31 cellular contexts compared by ENCODE assay signal in the genomic region with DNA sequence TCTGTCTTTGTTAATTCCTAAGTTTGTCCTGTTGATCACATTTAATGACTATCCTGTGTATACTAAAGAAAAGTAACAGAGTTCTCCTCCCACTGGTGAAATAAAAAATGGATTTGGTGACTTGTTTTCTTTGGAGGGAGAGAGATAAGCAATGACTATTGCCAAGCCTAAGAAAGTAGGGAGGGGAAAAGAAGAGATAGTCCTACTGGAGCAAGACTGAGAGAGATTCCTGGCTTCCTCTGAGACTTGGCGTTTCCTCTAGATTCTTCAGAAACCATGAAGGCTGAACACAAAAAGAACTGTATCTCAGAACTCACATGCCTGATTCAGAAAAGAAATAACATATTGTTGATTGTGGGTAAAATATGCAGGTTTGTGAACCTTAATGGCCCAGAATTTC.
A peak's percentile ranks its signal among the peaks of the same experiment; 100 is the strongest.
DNase-seq lines count a peak whose midpoint lies in the region; ATAC-seq and TF ChIP-seq lines count a peak whose summit lies in the region.
"Had no signal": no experiment of that assay in that cellular context is flagged by ENCODE, and none has a peak within 500 bp of the region (broad histone marks: within the 10 kb centered on the region; RNA-seq: fewer than 3 reads in every experiment).

No MANE protein-coding gene starts in this region.

- H3K27me3 ChIP-seq in adipocyte (replicated peaks; ENCODE audit: control insufficient read depth, insufficient read depth, low read length), result no peaks in the 10 kb centered on the region
- no peaks in the 10 kb centered on the region for H3K27me3 ChIP-seq in fibroblast of lung (ENCODE audit: control insufficient read depth, insufficient read depth, low read length)
- H3K27me3 ChIP-seq in right atrium auricular region, result no peaks in the 10 kb centered on the region
- H3K27me3 ChIP-seq in thoracic aorta (replicated peaks; ENCODE audit: insufficient read depth), result no peaks in the 10 kb centered on the region
- H3K27me3 ChIP-seq in SK-N-SH (ENCODE audit: insufficient read depth), result no peaks in the 10 kb centered on the region
- H3K27me3 ChIP-seq: breast epithelium, foreskin keratinocyte, hepatocyte, neural progenitor cell, right lobe of liver, stomach, upper lobe of left lung had no signal

- H3K4me1 ChIP-seq in adipocyte (ENCODE audit: control insufficient read depth, insufficient read depth, low read length) (peaks cover 22% of the 10 kb centered on the region), fibroblast of lung (ENCODE audit: control insufficient read depth, extremely low read depth, insufficient read depth, low read length) (no peaks in the 10 kb centered on the region), right atrium auricular region (no peaks in the 10 kb centered on the region), thoracic aorta (ENCODE audit: control insufficient read depth in 1 of 2, low read depth in 2 of 2) (peaks cover 12 to 25% of the 10 kb centered on the region in 2 donors), SK-N-SH (ENCODE audit: control insufficient read depth in 1 of 2, insufficient read depth in 2 of 2, low read depth in 1 of 2, low read length in 1 of 2) (no peaks in the 10 kb centered on the region)
- H3K4me1 ChIP-seq: A549, breast epithelium, foreskin keratinocyte, right lobe of liver, stomach, upper lobe of left lung had no signal

- H3K36me3 ChIP-seq in adipocyte (ENCODE audit: control insufficient read depth, insufficient read depth, low read length, severe bottlenecking) (no peaks in the 10 kb centered on the region), fibroblast of lung (ENCODE audit: control insufficient read depth, insufficient read depth, low read length) (no peaks in the 10 kb centered on the region), right atrium auricular region (no peaks in the 10 kb centered on the region), thoracic aorta (no peaks in the 10 kb centered on the region), SK-N-SH (replicated peaks in 1 of 2; ENCODE audit: control insufficient read depth in 1 of 2, insufficient read depth in 2 of 2, low read length in 1 of 2) (no peaks in the 10 kb centered on the region)
- H3K36me3 ChIP-seq: breast epithelium, neural progenitor cell, right lobe of liver, stomach, upper lobe of left lung had no signal

- H3K9me3 Mint-ChIP-seq in T-cell, result peaks cover 0 to 4% (median 0%) of the 10 kb centered on the region in 3 donors
- H3K9me3 Mint-ChIP-seq: activated CD4-positive, alpha-beta memory T cell treated with anti-CD3 and anti-CD28 coated beads for 36 hours; activated naive CD4-positive, alpha-beta T cell treated with anti-CD3 and anti-CD28 coated beads for 36 hours; neural progenitor cell had no signal

- H4K20me1 ChIP-seq in fibroblast of lung (ENCODE audit: control insufficient read depth, extremely low read depth, insufficient read depth, low read length), result no peaks in the 10 kb centered on the region
- no peaks in the 10 kb centered on the region for H4K20me1 ChIP-seq in SK-N-SH (ENCODE audit: insufficient read depth)

- no peak overlapping the region for H3K4me3 Mint-ChIP-seq in T-cell
- H3K4me3 Mint-ChIP-seq: activated CD4-positive, alpha-beta memory T cell treated with anti-CD3 and anti-CD28 coated beads for 36 hours; activated naive CD4-positive, alpha-beta T cell treated with anti-CD3 and anti-CD28 coated beads for 36 hours; neural progenitor cell had no signal

- H3K4me3 ChIP-seq in adipocyte (ENCODE audit: low read length) (peak overlapping the region; percentile 0), fibroblast of lung (replicated peaks in 1 of 4; ENCODE audit: control extremely low read depth in 1 of 4, insufficient read depth in 1 of 4, low read depth in 3 of 4, low read length in 4 of 4) (no peak overlapping the region), right atrium auricular region (no peak overlapping the region), thoracic aorta (no peak overlapping the region), SK-N-SH (ENCODE audit: low read depth in 2 of 2, low read length in 1 of 2) (no peak overlapping the region)
- H3K4me3 ChIP-seq: A549, breast epithelium, hepatocyte, neural progenitor cell, PC-9, right lobe of liver, stomach, upper lobe of left lung had no signal

- POLR2A ChIA-PET in SK-N-SH (lab: Yijun Ruan, JAX) (no interaction called here), T-cell (lab: Charles Lee) (no interaction called here)

- ATAC-seq in thoracic aorta (ENCODE audit: insufficient number of reproducible peaks, low FRiP score, low read depth) (no peak), T-cell (replicated peaks in 1 of 4) (no peak), GM21825 (IDR thresholded peaks at IDR 0.05; ENCODE audit: unreplicated experiment) (no peak)
- ATAC-seq: A549, foreskin keratinocyte, left colon, right lobe of liver had no signal

- peaks cover 0 to 15% (median 0%) of the 10 kb centered on the region in 3 donors for H3K4me1 Mint-ChIP-seq in T-cell

- H3F3A ChIP-seq in SK-N-SH (replicated peaks; ENCODE audit: insufficient read depth), result no peaks in the 10 kb centered on the region

- CTCF ChIA-PET in SK-N-SH (lab: Yijun Ruan, JAX) (no interaction called here), T-cell (lab: Charles Lee) (no interaction called here)

- H3K27ac ChIP-seq in fibroblast of lung (ENCODE audit: insufficient read depth, low read length) (no peak overlapping the region), right atrium auricular region (peak overlapping the region; percentile 31 to 62), thoracic aorta (peak overlapping the region; percentile 26 to 45), SK-N-SH (ENCODE audit: low read depth in 2 of 2, low read length in 1 of 2) (no peak overlapping the region)
- H3K27ac ChIP-seq: A549, breast epithelium, foreskin keratinocyte, hepatocyte, neural progenitor cell, PC-9, right lobe of liver, upper lobe of left lung had no signal

- TF ChIP-seq RAD21 in SK-N-SH (IDR thresholded peaks at IDR 0.05; ENCODE audit: low read length), result no peak

- DNase-seq in adipocyte (ENCODE audit: low read depth) (no peak), fibroblast of lung (ENCODE audit: low read depth in 2 of 2) (peak; percentile 44 to 75), right atrium auricular region (ENCODE audit: low spot score) (no peak), thoracic aorta (ENCODE audit: low spot score) (no peak), SK-N-SH (no peak), T-cell (no peak)
- DNase-seq in stimulated activated CD8-positive, alpha-beta memory T cell treated with anti-CD3 and anti-CD28 coated beads, Interleukin-4, amount 100 ng/mL, for 48 hours, result no peak
- DNase-seq: activated CD4-positive, alpha-beta memory T cell treated with anti-CD3 and anti-CD28 coated beads for 36 hours; activated CD4-positive, alpha-beta T cell treated with anti-CD3 and anti-CD28 coated beads for 1 hour; activated naive CD4-positive, alpha-beta T cell treated with anti-CD3 and anti-CD28 coated beads for 36 hours; amniotic stem cell; DMS79 treated with DMSO at 0.1 percent for 48 hours; effector CD4-positive, alpha-beta T cell; foreskin keratinocyte; GDM1; H7; left colon; mesenchymal stem cell; NCI-H1417; NCI-H2029 treated with DMSO at 0.1 percent for 48 hours; NCI-H526; PC-9; posterior cingulate gyrus; right lobe of liver; stomach; upper lobe of left lung had no signal

- TF ChIP-seq EP300 in SK-N-SH (IDR thresholded peaks at IDR 0.05; ENCODE audit: borderline replicate concordance in 1 of 2, low read depth in 1 of 2, low read length in 1 of 2), result no peak

- TF ChIP-seq CTCF in fibroblast of lung (conservative IDR thresholded peaks at IDR 0.05 in 1 of 2, IDR thresholded peaks at IDR 0.05 in 1 of 2; ENCODE audit: low read depth in 1 of 2, low read length in 2 of 2) (no peak), right atrium auricular region (IDR thresholded peaks at IDR 0.05) (no peak), thoracic aorta (IDR thresholded peaks at IDR 0.05) (no peak), SK-N-SH (IDR thresholded peaks at IDR 0.05) (no peak)

- no peaks in the 10 kb centered on the region for H3K9me2 ChIP-seq in SK-N-SH

- no peaks in the 10 kb centered on the region for H3K79me2 ChIP-seq in fibroblast of lung (ENCODE audit: control insufficient read depth, insufficient read depth, low read length)
- H3K79me2 ChIP-seq in SK-N-SH (ENCODE audit: insufficient read depth), result no peaks in the 10 kb centered on the region
- H3K79me2 ChIP-seq: hepatocyte had no signal

- H2AFZ ChIP-seq in fibroblast of lung (ENCODE audit: low read length) (no peak overlapping the region), SK-N-SH (ENCODE audit: low read depth) (no peak overlapping the region)
- H2AFZ ChIP-seq: hepatocyte, neural progenitor cell, PC-9 had no signal

- WGBS in SK-N-SH (ENCODE audit: low lambda C conversion rate), result 84% methylated on average over 1 of the region's 1 CpG

- no peak overlapping the region for H3K27ac Mint-ChIP-seq in T-cell
- H3K27ac Mint-ChIP-seq: activated CD4-positive, alpha-beta memory T cell treated with anti-CD3 and anti-CD28 coated beads for 36 hours; activated naive CD4-positive, alpha-beta T cell treated with anti-CD3 and anti-CD28 coated beads for 36 hours; neural progenitor cell had no signal

- H3K4me2 ChIP-seq in fibroblast of lung (ENCODE audit: extremely low read depth, insufficient read depth, low read length) (no peak overlapping the region), SK-N-SH (no peak overlapping the region)
- H3K4me2 ChIP-seq: A549, hepatocyte, neural progenitor cell, PC-9 had no signal

- H3K36me3 Mint-ChIP-seq in T-cell, result peaks cover 4% of the 10 kb centered on the region
- H3K36me3 Mint-ChIP-seq: activated CD4-positive, alpha-beta memory T cell treated with anti-CD3 and anti-CD28 coated beads for 36 hours; neural progenitor cell had no signal

- H3K9ac ChIP-seq in adipocyte (ENCODE audit: low read length) (no peak overlapping the region), fibroblast of lung (ENCODE audit: insufficient read depth, low read length) (no peak overlapping the region), SK-N-SH (no peak overlapping the region)
- H3K9ac ChIP-seq: neural progenitor cell had no signal

- no peaks in the 10 kb centered on the region for H3K9me3 ChIP-seq in adipocyte (ENCODE audit: control insufficient read depth, low read length)
- no peaks in the 10 kb centered on the region for H3K9me3 ChIP-seq in fibroblast of lung (ENCODE audit: control insufficient read depth, insufficient read depth, low read depth, low read length)
- peaks cover 0 to 2% of the 10 kb centered on the region in 2 donors for H3K9me3 ChIP-seq in right atrium auricular region
- H3K9me3 ChIP-seq in thoracic aorta, result no peaks in the 10 kb centered on the region
- no peaks in the 10 kb centered on the region for H3K9me3 ChIP-seq in SK-N-SH
- H3K9me3 ChIP-seq: A549, breast epithelium, right lobe of liver, stomach, upper lobe of left lung had no signal

- no peaks in the 10 kb centered on the region for H3K27me3 Mint-ChIP-seq in T-cell
- H3K27me3 Mint-ChIP-seq: activated CD4-positive, alpha-beta memory T cell treated with anti-CD3 and anti-CD28 coated beads for 36 hours had no signal

TF ChIP-seq in SK-N-SH, 30 proteins besides CTCF, POLR2A, EP300 and RAD21 (continues in another document):
- TF ChIP-seq NRF1 (IDR thresholded peaks at IDR 0.05; ENCODE audit: low read depth, low read length), result no peak
- TF ChIP-seq FOXJ3 (CRISPR knock-in tag; IDR thresholded peaks at IDR 0.05), result no peak

Comparison
In these comparisons a context has a peak if more than half of its experiments do, and no peak if none do; other contexts are left out.
1. DNase-seq: peak in fibroblast of lung (2 of 2); none in adipocyte (single experiment), right atrium auricular region (single experiment), thoracic aorta (single experiment), stimulated activated CD8-positive, alpha-beta memory T cell treated with anti-CD3 and anti-CD28 coated beads, Interleukin-4, amount 100 ng/mL, for 48 hours (single experiment), SK-N-SH (single experiment) and T-cell (0 of 34).
2. H3K27ac ChIP-seq: peak in right atrium auricular region (2 of 2) and thoracic aorta (2 of 2); none in fibroblast of lung (single experiment) and SK-N-SH (0 of 2).